Comparison of ENCODE assay signal across 8 cellular contexts in genomic region chr7:92833024-92833765, GRCh38. TPM values are rescaled to one million over a fixed set of nuclear protein-coding genes. Genes with fewer than 3 reads are reported as not detected.
A peak's percentile ranks its signal among the peaks of the same experiment; 100 is the strongest.
DNase-seq lines count a peak whose midpoint lies in the region; ATAC-seq and TF ChIP-seq lines count a peak whose summit lies in the region.

No MANE protein-coding gene starts in this region.

- intact Hi-C loops in breast epithelium (cut with DNase I; ENCODE audit: low total_unique reads), result loop anchor here (10.0 kb wide), 2 partner anchors 138 to 198 kb away; no protein-coding TSS in a partner anchor

- no peak for TF ChIP-seq POLR2A in breast epithelium (IDR thresholded peaks at IDR 0.05)

- H3K27me3 ChIP-seq in breast epithelium, result no peaks in the 10 kb centered on the region

- peak overlapping the region; percentile 81 to 85 (median 83) for H3K4me3 ChIP-seq in breast epithelium

- no peaks in the 10 kb centered on the region for H3K4me1 ChIP-seq in breast epithelium

- H3K36me3 ChIP-seq in breast epithelium, result no peaks in the 10 kb centered on the region

- H3K9me3 ChIP-seq in breast epithelium, result no peaks in the 10 kb centered on the region

- ATAC-seq in HG02970 (IDR thresholded peaks at IDR 0.05; ENCODE audit: low FRiP score, unreplicated experiment), result peak; percentile 63

- DNase-seq in SIG-M5 treated with dmso at 0.1 percent for 504 hours (lab: John Stamatoyannopoulos, UW; ENCODE audit: unreplicated experiment), result peak; percentile 82
- DNase-seq in SIG-M5 (lab: John Stamatoyannopoulos, UW), result no peak
- peak; percentile 87 for DNase-seq in NCI-H2107 (lab: John Stamatoyannopoulos, UW)
- DNase-seq in breast epithelium (ENCODE audit: low spot score in 2 of 2), result peak; percentile 77 to 83
- DNase-seq in islet precursor cell, result peak; percentile 91
- peak; percentile 76 to 82 for DNase-seq in stimulated activated CD4-positive, alpha-beta T cell treated with anti-CD3 and anti-CD28 coated beads, Interleukin-15, amount 100 ng/mL, for 1 hour (ENCODE audit: low read depth in 1 of 2, low spot score in 1 of 2)

- TF ChIP-seq CTCF in VCaP (conservative IDR thresholded peaks at IDR 0.05), result peak; percentile 92
- peak; percentile 66 to 79 (median 75) for TF ChIP-seq CTCF in breast epithelium (IDR thresholded peaks at IDR 0.05)

- H3K27ac ChIP-seq in VCaP (peak overlapping the region; percentile 52), breast epithelium (peak overlapping the region; percentile 81 to 88)

RNA-seq across cellular contexts. Expression of gene CDK6, which starts 3.2 kb away (rescaled TPM):
- total RNA-seq in breast epithelium, result 10 to 100 TPM; 12.8 to 26.2 (median 23.6) TPM
